In the genomic region with DNA sequence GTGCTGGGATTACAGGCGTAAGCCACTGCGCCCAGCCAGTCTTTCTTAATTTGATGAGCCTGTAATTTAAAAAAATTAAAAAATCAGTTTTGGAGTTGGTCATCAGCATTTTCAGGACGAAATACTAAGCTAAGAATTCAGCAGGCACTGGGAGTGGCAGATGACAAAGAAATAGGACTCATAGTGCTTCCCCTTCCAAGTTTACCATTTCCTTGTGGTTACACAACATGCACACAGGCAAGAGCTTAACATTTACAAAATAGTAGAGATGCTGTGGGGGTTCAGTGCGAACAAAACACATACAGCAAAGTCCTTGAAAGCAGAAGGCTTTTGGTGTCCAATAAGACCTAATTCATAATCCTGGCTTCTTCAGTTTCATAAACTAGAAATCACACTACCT, we compare ENCODE assay signal across 20 cellular contexts.
"Had no signal": no experiment of that assay in that cellular context is flagged by ENCODE, and none has a peak within 500 bp of the region (broad histone marks: within the 10 kb centered on the region; RNA-seq: fewer than 3 reads in every experiment).

No MANE protein-coding gene starts in this region.

- H3K4me1 ChIP-seq: ascending aorta, breast epithelium, foreskin keratinocyte, left ventricle myocardium inferior, tibial artery, uterus had no signal

- H3K36me3 ChIP-seq: ascending aorta, breast epithelium, left ventricle myocardium inferior, neutrophil, tibial artery, uterus had no signal

- ATAC-seq: foreskin keratinocyte; mucosa of descending colon; naive thymus-derived CD4-positive, alpha-beta T cell had no signal

- DNase-seq: activated CD4-positive, alpha-beta T cell treated with anti-CD3 and anti-CD28 coated beads for 1 hour; activated CD4-positive, alpha-beta T cell treated with anti-CD3 and anti-CD28 coated beads, Interleukin-2, amount 50 U/mL, for 4 hours; activated naive CD4-positive, alpha-beta T cell treated with anti-CD3 and anti-CD28 coated beads, Interleukin-2, amount 10 ng/mL, durations not matched to agents 7 days and 5 days; foreskin keratinocyte; glutamatergic neuron; hypothalamus; left ventricle myocardium inferior; mucosa of descending colon; naive thymus-derived CD4-positive, alpha-beta T cell; retina; stimulated activated CD4-positive, alpha-beta T cell treated with anti-CD3 and anti-CD28 coated beads, Interleukin-15, amount 100 ng/mL, for 24 hours; stimulated activated CD4-positive, alpha-beta T cell treated with anti-CD3 and anti-CD28 coated beads, Interleukin-4, amount 100 ng/mL, for 1 hour; stimulated activated naive CD4-positive, alpha-beta T cell; tibial artery; uterus had no signal

- H3K4me3 ChIP-seq: ascending aorta, breast epithelium, left ventricle myocardium inferior, mucosa of descending colon, skin epidermis, tibial artery, uterus had no signal

- H3K27ac ChIP-seq: ascending aorta, breast epithelium, foreskin keratinocyte, left ventricle myocardium inferior, neutrophil, skin epidermis, tibial artery, uterus, VCaP had no signal

- H3K27me3 ChIP-seq: ascending aorta, breast epithelium, foreskin keratinocyte, neutrophil, tibial artery, uterus had no signal

- H3K9me3 ChIP-seq: ascending aorta, breast epithelium, left ventricle myocardium inferior, mucosa of descending colon, neutrophil, tibial artery, uterus had no signal
